Comparison of ENCODE assay signal across 17 cellular contexts in the genomic region with DNA sequence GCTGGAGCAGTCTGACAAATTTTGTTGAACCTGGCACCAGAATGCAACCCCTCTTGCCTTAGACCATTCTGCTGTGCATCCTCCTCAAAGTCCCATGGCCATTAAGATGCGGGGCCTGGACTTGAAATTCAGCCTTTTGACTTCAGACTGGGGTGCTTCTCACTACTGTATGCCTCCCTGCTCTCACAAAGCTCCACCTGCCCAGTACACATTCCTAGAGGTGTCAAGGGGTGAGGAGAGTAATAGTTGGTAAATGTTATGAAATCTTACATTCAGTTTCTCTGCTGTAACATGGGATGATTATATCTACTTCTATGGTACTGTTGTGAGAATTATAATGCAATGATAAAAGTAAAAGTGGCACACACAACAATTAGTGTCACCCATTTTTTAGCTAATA.
DNase-seq lines count a peak whose midpoint lies in the region; ATAC-seq and TF ChIP-seq lines count a peak whose summit lies in the region.
"Had no signal": no experiment of that assay in that cellular context is flagged by ENCODE, and none has a peak within 500 bp of the region (broad histone marks: within the 10 kb centered on the region; RNA-seq: fewer than 3 reads in every experiment).

No MANE protein-coding gene starts in this region.

- no peak overlapping the region for H3K4me3 Mint-ChIP-seq in osteocyte (ENCODE audit: unreplicated experiment)
- no peak overlapping the region for H3K4me3 Mint-ChIP-seq in GM23338
- H3K4me3 Mint-ChIP-seq: B cell; CD8-positive, alpha-beta T cell had no signal

- intact Hi-C loops in upper lobe of right lung (cut with DNase I) = no loop called here

- no peaks in the 10 kb centered on the region for H3K9me3 Mint-ChIP-seq in osteocyte (ENCODE audit: unreplicated experiment)
- H3K9me3 Mint-ChIP-seq in GM23338 = peaks cover 5% of the 10 kb centered on the region; the same call in 2 of the 3 replicates
- H3K9me3 Mint-ChIP-seq: CD8-positive, alpha-beta T cell had no signal

- H3K9me3 ChIP-seq in RWPE2 (ENCODE audit: severe bottlenecking) (no peaks in the 10 kb centered on the region), upper lobe of right lung (no peaks in the 10 kb centered on the region)
- H3K9me3 ChIP-seq: BLaER1 treated with 17β-estradiol and CSF1 and Interleukin-3, amounts not matched to agents 10 nM and 100 nM had no signal

- TF ChIP-seq CTCF in RWPE2 (IDR thresholded peaks at IDR 0.05; ENCODE audit: poor library complexity, severe bottlenecking) = no peak
- no peak for TF ChIP-seq CTCF in VCaP (conservative IDR thresholded peaks at IDR 0.05)
- TF ChIP-seq CTCF in osteocyte (IDR thresholded peaks at IDR 0.05) = no peak
- TF ChIP-seq CTCF in upper lobe of right lung (IDR thresholded peaks at IDR 0.05) = no peak
- TF ChIP-seq CTCF in GM23338 (conservative IDR thresholded peaks at IDR 0.05; ENCODE audit: low read depth in 2 of 2) = no peak

- H3K27me3 Mint-ChIP-seq in osteocyte (ENCODE audit: unreplicated experiment) (no peaks in the 10 kb centered on the region), GM23338 (ENCODE audit: insufficient read depth, low read depth, poor library complexity) (peaks cover 7% of the 10 kb centered on the region)
- H3K27me3 Mint-ChIP-seq: B cell had no signal

- H3K4me1 ChIP-seq in RWPE2 (ENCODE audit: insufficient read depth, poor library complexity, severe bottlenecking) (peaks cover 42% of the 10 kb centered on the region), upper lobe of right lung (no peaks in the 10 kb centered on the region), GM23338 (ENCODE audit: insufficient read depth) (no peaks in the 10 kb centered on the region)

- H3K4me3 ChIP-seq in RWPE2 (ENCODE audit: severe bottlenecking) = no peak overlapping the region
- H3K4me3 ChIP-seq in upper lobe of right lung = no peak overlapping the region
- no peak overlapping the region for H3K4me3 ChIP-seq in GM23338
- H3K4me3 ChIP-seq: BLaER1 treated with 17β-estradiol and CSF1 and Interleukin-3, amounts not matched to agents 10 nM and 100 nM had no signal

- ATAC-seq in RWPE2 (ENCODE audit: low read depth) (peak; percentile 67; the same call in 2 of the 3 replicates), upper lobe of right lung (peak; percentile 73), GM19035 (IDR thresholded peaks at IDR 0.05; ENCODE audit: unreplicated experiment) (no peak), GM23338 (no peak)
- ATAC-seq: CD8-positive, alpha-beta T cell had no signal

- 0 out of 2 replicates have a peak, but pooled peaks cover 3% of the 10 kb centered on the region for H3K9me2 ChIP-seq in GM23338 (ENCODE audit: insufficient read depth)

- H3K27ac Mint-ChIP-seq in osteocyte (ENCODE audit: unreplicated experiment) = no peak overlapping the region
- H3K27ac Mint-ChIP-seq in GM23338 = no peak overlapping the region
- H3K27ac Mint-ChIP-seq: CD8-positive, alpha-beta T cell had no signal

- H2AFZ ChIP-seq in GM23338 = no peak overlapping the region

- no peaks in the 10 kb centered on the region for H3K36me3 Mint-ChIP-seq in osteocyte (ENCODE audit: unreplicated experiment)
- peaks cover 4% of the 10 kb centered on the region; the same call in 1 of the 3 replicates for H3K36me3 Mint-ChIP-seq in GM23338 (ENCODE audit: low read depth)
- H3K36me3 Mint-ChIP-seq: CD8-positive, alpha-beta T cell had no signal

- peaks cover 2% of the 10 kb centered on the region for H3K4me1 Mint-ChIP-seq in osteocyte (ENCODE audit: unreplicated experiment)
- H3K4me1 Mint-ChIP-seq in GM23338 = peaks cover 13% of the 10 kb centered on the region; the same call in 2 of the 3 replicates

- no peaks in the 10 kb centered on the region for H3F3A ChIP-seq in GM23338 (replicated peaks; ENCODE audit: low read depth)

- H4K20me1 ChIP-seq in GM23338 (replicated peaks; ENCODE audit: insufficient read depth) = no peaks in the 10 kb centered on the region; the same call in 1 of the 2 replicates

- peak overlapping the region; percentile 33 for H3K27ac ChIP-seq in RWPE2 (ENCODE audit: poor library complexity, severe bottlenecking)
- H3K27ac ChIP-seq in VCaP = peak overlapping the region; percentile 57
- H3K27ac ChIP-seq in upper lobe of right lung = no peak overlapping the region
- no peak overlapping the region for H3K27ac ChIP-seq in GM23338 (ENCODE audit: low read depth)
- H3K27ac ChIP-seq: BLaER1 treated with 17β-estradiol and CSF1 and Interleukin-3, amounts not matched to agents 10 nM and 100 nM; HL-60 had no signal

- H3K79me2 ChIP-seq in GM23338 (replicated peaks; ENCODE audit: insufficient read depth) = peaks cover 8% of the 10 kb centered on the region; the same call in 1 of the 2 replicates

- no peak overlapping the region for H3K4me2 ChIP-seq in GM23338
- H3K4me2 ChIP-seq: BLaER1 treated with 17β-estradiol and CSF1 and Interleukin-3, amounts not matched to agents 10 nM and 100 nM had no signal

- H3K36me3 ChIP-seq in RWPE2 (ENCODE audit: low read depth) (no peaks in the 10 kb centered on the region), upper lobe of right lung (no peaks in the 10 kb centered on the region), GM23338 (ENCODE audit: insufficient read depth) (0 out of 2 replicates have a peak, but pooled peaks cover 4% of the 10 kb centered on the region)

- DNase-seq in RWPE2 (ENCODE audit: low spot score) = no peak
- DNase-seq in osteocyte (ENCODE audit: extremely low spot score, unreplicated experiment) = peak; percentile 32
- DNase-seq in upper lobe of right lung = no peak
- no peak for DNase-seq in GM23338 (ENCODE audit: low spot score)
- no peak for DNase-seq in NCI-H1105 (lab: John Stamatoyannopoulos, UW)
- DNase-seq: CD8-positive, alpha-beta T cell; DMS 273 treated with DMSO at 0.1 percent for 48 hours; DMS53; DND-41; EL; GOT3; H7 had no signal

- no peaks in the 10 kb centered on the region for H3K27me3 ChIP-seq in RWPE2 (ENCODE audit: insufficient read depth, poor library complexity, severe bottlenecking)
- H3K27me3 ChIP-seq in upper lobe of right lung = no peaks in the 10 kb centered on the region
- no peaks in the 10 kb centered on the region for H3K27me3 ChIP-seq in GM23338 (ENCODE audit: insufficient read depth)
- H3K27me3 ChIP-seq: BLaER1 treated with 17β-estradiol and CSF1 and Interleukin-3, amounts not matched to agents 10 nM and 100 nM had no signal

TF ChIP-seq in GM23338, 12 proteins besides CTCF, POLR2A, EP300 and RAD21 (continues in another document):
- TF ChIP-seq ZNF114 (CRISPR knock-in tag; IDR thresholded peaks at IDR 0.05) = no peak
- TF ChIP-seq JUNB (IDR thresholded peaks at IDR 0.05; ENCODE audit: unreplicated experiment) = no peak
- no peak for TF ChIP-seq ZNF331 (CRISPR knock-in tag; IDR thresholded peaks at IDR 0.05; ENCODE audit: low read depth)
- TF ChIP-seq STAT1 (IDR thresholded peaks at IDR 0.05; ENCODE audit: unreplicated experiment) = no peak
- TF ChIP-seq, protein P1, sequence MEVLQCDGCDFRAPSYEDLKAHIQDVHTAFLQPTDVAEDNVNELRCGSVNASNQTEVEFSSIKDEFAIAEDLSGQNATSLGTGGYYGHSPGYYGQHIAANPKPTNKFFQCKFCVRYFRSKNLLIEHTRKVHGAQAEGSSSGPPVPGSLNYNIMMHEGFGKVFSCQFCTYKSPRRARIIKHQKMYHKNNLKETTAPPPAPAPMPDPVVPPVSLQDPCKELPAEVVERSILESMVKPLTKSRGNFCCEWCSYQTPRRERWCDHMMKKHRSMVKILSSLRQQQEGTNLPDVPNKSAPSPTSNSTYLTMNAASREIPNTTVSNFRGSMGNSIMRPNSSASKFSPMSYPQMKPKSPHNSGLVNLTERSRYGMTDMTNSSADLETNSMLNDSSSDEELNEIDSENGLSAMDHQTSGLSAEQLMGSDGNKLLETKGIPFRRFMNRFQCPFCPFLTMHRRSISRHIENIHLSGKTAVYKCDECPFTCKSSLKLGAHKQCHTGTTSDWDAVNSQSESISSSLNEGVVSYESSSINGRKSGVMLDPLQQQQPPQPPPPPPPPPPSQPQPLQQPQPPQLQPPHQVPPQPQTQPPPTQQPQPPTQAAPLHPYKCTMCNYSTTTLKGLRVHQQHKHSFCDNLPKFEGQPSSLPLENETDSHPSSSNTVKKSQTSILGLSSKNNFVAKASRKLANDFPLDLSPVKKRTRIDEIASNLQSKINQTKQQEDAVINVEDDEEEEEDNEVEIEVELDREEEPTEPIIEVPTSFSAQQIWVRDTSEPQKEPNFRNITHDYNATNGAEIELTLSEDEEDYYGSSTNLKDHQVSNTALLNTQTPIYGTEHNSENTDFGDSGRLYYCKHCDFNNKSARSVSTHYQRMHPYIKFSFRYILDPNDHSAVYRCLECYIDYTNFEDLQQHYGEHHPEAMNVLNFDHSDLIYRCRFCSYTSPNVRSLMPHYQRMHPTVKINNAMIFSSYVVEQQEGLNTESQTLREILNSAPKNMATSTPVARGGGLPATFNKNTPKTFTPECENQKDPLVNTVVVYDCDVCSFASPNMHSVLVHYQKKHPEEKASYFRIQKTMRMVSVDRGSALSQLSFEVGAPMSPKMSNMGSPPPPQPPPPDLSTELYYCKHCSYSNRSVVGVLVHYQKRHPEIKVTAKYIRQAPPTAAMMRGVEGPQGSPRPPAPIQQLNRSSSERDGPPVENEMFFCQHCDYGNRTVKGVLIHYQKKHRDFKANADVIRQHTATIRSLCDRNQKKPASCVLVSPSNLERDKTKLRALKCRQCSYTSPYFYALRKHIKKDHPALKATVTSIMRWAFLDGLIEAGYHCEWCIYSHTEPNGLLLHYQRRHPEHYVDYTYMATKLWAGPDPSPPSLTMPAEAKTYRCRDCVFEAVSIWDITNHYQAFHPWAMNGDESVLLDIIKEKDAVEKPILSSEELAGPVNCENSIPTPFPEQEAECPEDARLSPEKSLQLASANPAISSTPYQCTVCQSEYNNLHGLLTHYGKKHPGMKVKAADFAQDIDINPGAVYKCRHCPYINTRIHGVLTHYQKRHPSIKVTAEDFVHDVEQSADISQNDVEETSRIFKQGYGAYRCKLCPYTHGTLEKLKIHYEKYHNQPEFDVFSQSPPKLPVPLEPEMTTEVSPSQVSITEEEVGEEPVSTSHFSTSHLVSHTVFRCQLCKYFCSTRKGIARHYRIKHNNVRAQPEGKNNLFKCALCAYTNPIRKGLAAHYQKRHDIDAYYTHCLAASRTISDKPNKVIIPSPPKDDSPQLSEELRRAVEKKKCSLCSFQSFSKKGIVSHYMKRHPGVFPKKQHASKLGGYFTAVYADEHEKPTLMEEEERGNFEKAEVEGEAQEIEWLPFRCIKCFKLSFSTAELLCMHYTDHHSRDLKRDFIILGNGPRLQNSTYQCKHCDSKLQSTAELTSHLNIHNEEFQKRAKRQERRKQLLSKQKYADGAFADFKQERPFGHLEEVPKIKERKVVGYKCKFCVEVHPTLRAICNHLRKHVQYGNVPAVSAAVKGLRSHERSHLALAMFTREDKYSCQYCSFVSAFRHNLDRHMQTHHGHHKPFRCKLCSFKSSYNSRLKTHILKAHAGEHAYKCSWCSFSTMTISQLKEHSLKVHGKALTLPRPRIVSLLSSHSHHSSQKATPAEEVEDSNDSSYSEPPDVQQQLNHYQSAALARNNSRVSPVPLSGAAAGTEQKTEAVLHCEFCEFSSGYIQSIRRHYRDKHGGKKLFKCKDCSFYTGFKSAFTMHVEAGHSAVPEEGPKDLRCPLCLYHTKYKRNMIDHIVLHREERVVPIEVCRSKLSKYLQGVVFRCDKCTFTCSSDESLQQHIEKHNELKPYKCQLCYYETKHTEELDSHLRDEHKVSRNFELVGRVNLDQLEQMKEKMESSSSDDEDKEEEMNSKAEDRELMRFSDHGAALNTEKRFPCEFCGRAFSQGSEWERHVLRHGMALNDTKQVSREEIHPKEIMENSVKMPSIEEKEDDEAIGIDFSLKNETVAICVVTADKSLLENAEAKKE (CRISPR knock-in tag; IDR thresholded peaks at IDR 0.05) = no peak

Comparison
In these comparisons a context has a peak if more than half of its experiments do, and no peak if none do; other contexts are left out.
1. ATAC-seq: peak in RWPE2 (single experiment) and upper lobe of right lung (single experiment); none in GM19035 (single experiment) and GM23338 (single experiment).
2. H3K27ac ChIP-seq: peak in RWPE2 (single experiment) and VCaP (single experiment); none in upper lobe of right lung (single experiment) and GM23338 (single experiment).